16 cellular contexts compared by ENCODE assay signal in the genomic region with DNA sequence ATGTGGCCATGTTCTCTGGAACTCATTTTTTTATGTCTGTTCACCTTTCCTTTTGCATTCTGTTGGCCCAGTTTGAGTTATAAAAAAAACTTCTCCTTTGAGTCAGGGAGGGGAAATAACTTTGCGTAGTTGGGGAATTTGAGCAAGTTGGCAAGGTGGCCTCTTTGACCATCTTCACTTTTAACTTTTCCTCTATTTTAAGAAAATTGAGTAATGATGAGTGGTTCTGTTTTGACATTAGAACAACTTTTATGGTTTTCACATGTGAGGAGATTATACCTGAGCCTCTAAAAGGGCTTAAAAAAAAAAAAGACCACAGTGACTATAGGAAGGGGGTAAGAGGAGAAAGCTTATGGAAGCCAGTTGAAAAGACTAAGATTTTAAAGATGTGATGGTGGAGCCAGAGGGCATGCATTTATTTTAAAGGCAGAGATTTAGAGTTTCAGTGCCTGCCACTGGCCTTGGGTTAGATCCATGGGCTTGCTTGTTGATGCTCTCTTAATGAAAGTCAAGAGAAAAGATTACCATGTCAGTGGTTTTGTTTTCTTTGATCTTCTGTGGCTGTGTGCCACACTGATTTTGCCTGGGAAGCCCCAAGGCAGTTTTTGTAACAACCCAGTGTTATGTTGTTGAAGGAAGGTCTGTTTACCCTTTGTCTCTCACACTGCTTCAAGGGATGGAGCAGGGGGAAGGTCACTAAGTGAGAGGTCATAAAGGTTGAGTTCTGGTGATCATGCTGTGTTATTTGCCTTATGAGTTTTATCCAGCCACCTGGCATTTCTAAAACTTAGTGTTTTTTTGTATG.
A peak's percentile ranks its signal among the peaks of the same experiment; 100 is the strongest.
DNase-seq lines count a peak whose midpoint lies in the region; ATAC-seq, FAIRE-seq and TF ChIP-seq lines count a peak whose summit lies in the region.
"Had no signal": no experiment of that assay in that cellular context is flagged by ENCODE, and none has a peak within 500 bp of the region (broad histone marks: within the 10 kb centered on the region; RNA-seq: fewer than 3 reads in every experiment).

No MANE protein-coding gene starts in this region.

- no peak for TF ChIP-seq CTCF in GM12878 (IDR thresholded peaks at IDR 0.05 in 2 of 3, conservative IDR thresholded peaks at IDR 0.05 in 1 of 3; ENCODE audit: control insufficient read depth in 2 of 3, extremely low read depth in 1 of 3, insufficient read depth in 1 of 3, low read depth in 3 of 3, low read length in 3 of 3)

- no peak for TF ChIP-seq POLR2A in GM12878 (IDR thresholded peaks at IDR 0.05; ENCODE audit: low read depth, low read length)

- peak; percentile 8 to 15 for DNase-seq in activated T-cell treated with anti-CD3 and anti-CD28 coated beads, Interleukin-2, amount 50 U/mL, for 72 hours
- DNase-seq in activated T-cell treated with anti-CD3 and anti-CD28 coated beads, Interleukin-2, amount 50 U/mL, for 24 hours: no peak
- DNase-seq in GM12878 (ENCODE audit: low read depth, low spot score): peak; percentile 64
- peak; percentile 2 for DNase-seq in stimulated activated naive B cell treated with anti-CD40 and anti-IgM and Interleukin-4, amounts not matched to agents 10 μg/mL and 1 μg/mL and 100 μg/mL, for 72 hours
- no peak for DNase-seq in HT-29 (ENCODE audit: low spot score)
- no peak for DNase-seq in activated T-helper 1 cell treated with anti-CD3 and anti-CD28 coated beads, Interleukin-12 subunit alpha, Interleukin-12 subunit beta, Interleukin-2, Interleukin-4 antibody, amounts not matched to agents 30 ng/mL and 10 ng/mL and 1 ng/mL, durations not matched to agents 14 hours and 24 hours and 36 hours (ENCODE audit: low spot score)
- no peak for DNase-seq in posterior cingulate gyrus
- DNase-seq: ACHN; activated naive CD8-positive, alpha-beta T cell treated with anti-CD3 and anti-CD28 coated beads, Interleukin-2, amount 10 ng/mL, durations not matched to agents 7 days and 5 days; mesenchymal stem cell; upper lobe of left lung had no signal

- no peak for FAIRE-seq in GM12878 (lab: Jason Lieb, UNC)
- FAIRE-seq: D721Med had no signal

- CTCF ChIA-PET in GM12878 (lab: Yijun Ruan, JAX): no interaction called here

- no peaks in the 10 kb centered on the region for H3K36me3 ChIP-seq in GM12878 (ENCODE audit: control insufficient read depth in 2 of 2, insufficient read depth in 2 of 2, low read length in 1 of 2)
- H3K36me3 ChIP-seq: upper lobe of left lung had no signal

- in situ Hi-C loops in GM12878 (cut with MboI): no loop called here

- intact Hi-C loops in GM12878 (cut with micrococcal nuclease; ENCODE audit: unreplicated experiment): no loop called here
- intact Hi-C loops in activated T-helper 1 cell treated with anti-CD3 and anti-CD28 coated beads, Interleukin-12 subunit alpha, Interleukin-12 subunit beta, Interleukin-2, Interleukin-4 antibody, amounts not matched to agents 30 ng/mL and 10 ng/mL and 1 ng/mL, durations not matched to agents 14 hours and 24 hours and 36 hours (cut with micrococcal nuclease): no loop called here
- intact Hi-C loops in posterior cingulate gyrus (cut with DNase I): no loop called here

- H3K27ac Mint-ChIP-seq in activated T-cell treated with anti-CD3 and anti-CD28 coated beads, Interleukin-2, amount 50 U/mL, for 72 hours: peak overlapping the region; percentile 40
- no peak overlapping the region for H3K27ac Mint-ChIP-seq in activated T-cell treated with anti-CD3 and anti-CD28 coated beads, Interleukin-2, amount 50 U/mL, for 24 hours
- peak overlapping the region; percentile 73 for H3K27ac Mint-ChIP-seq in stimulated activated naive B cell treated with anti-CD40 and anti-IgM and Interleukin-4, amounts not matched to agents 10 μg/mL and 1 μg/mL and 100 μg/mL, for 72 hours
- H3K27ac Mint-ChIP-seq in activated T-helper 1 cell treated with anti-CD3 and anti-CD28 coated beads, Interleukin-12 subunit alpha, Interleukin-12 subunit beta, Interleukin-2, Interleukin-4 antibody, amounts not matched to agents 30 ng/mL and 10 ng/mL and 1 ng/mL, durations not matched to agents 14 hours and 24 hours and 36 hours: no peak overlapping the region
- H3K27ac Mint-ChIP-seq: activated naive CD8-positive, alpha-beta T cell treated with anti-CD3 and anti-CD28 coated beads, Interleukin-2, amount 10 ng/mL, durations not matched to agents 7 days and 5 days; T-helper 1 cell treated with Interleukin-12 subunit alpha and Interleukin-12 subunit beta and Interleukin-4 antibody, amounts not matched to agents 30 μg/mL and 1 μg/mL, for 36 hours had no signal

- ATAC-seq in activated T-cell treated with anti-CD3 and anti-CD28 coated beads, Interleukin-2, amount 50 U/mL, for 72 hours (replicated peaks in 1 of 2): peak; percentile 76 to 85
- ATAC-seq in HG03439 (IDR thresholded peaks at IDR 0.05; ENCODE audit: unreplicated experiment): peak; percentile 62
- ATAC-seq in GM12878: peak; percentile 95
- ATAC-seq in stimulated activated naive B cell treated with anti-CD40 and anti-IgM and Interleukin-4, amounts not matched to agents 10 μg/mL and 1 μg/mL and 100 μg/mL, for 72 hours (replicated peaks): peak; percentile 80 to 90
- ATAC-seq: Panc1 had no signal

- H3K9ac ChIP-seq in GM12878 (ENCODE audit: control insufficient read depth, insufficient read depth, low read length): no peak overlapping the region

- no peak overlapping the region; the same call in none of the 2 replicates for H3K27ac ChIP-seq in GM12878 (ENCODE audit: control insufficient read depth, insufficient read depth)
- H3K27ac ChIP-seq: coronary artery, upper lobe of left lung had no signal

- RAD21 ChIA-PET in GM12878 (lab: Charles Lee; ENCODE audit: unreplicated experiment): no interaction called here

- peak overlapping the region in 1 of 2 donors; percentile 27 for H3K4me3 Mint-ChIP-seq in activated T-cell treated with anti-CD3 and anti-CD28 coated beads, Interleukin-2, amount 50 U/mL, for 72 hours
- H3K4me3 Mint-ChIP-seq in activated T-cell treated with anti-CD3 and anti-CD28 coated beads, Interleukin-2, amount 50 U/mL, for 24 hours: no peak overlapping the region
- no peak overlapping the region for H3K4me3 Mint-ChIP-seq in stimulated activated naive B cell treated with anti-CD40 and anti-IgM and Interleukin-4, amounts not matched to agents 10 μg/mL and 1 μg/mL and 100 μg/mL, for 72 hours
- no peak overlapping the region for H3K4me3 Mint-ChIP-seq in activated T-helper 1 cell treated with anti-CD3 and anti-CD28 coated beads, Interleukin-12 subunit alpha, Interleukin-12 subunit beta, Interleukin-2, Interleukin-4 antibody, amounts not matched to agents 30 ng/mL and 10 ng/mL and 1 ng/mL, durations not matched to agents 14 hours and 24 hours and 36 hours
- H3K4me3 Mint-ChIP-seq: activated naive CD8-positive, alpha-beta T cell treated with anti-CD3 and anti-CD28 coated beads, Interleukin-2, amount 10 ng/mL, durations not matched to agents 7 days and 5 days; T-helper 1 cell treated with Interleukin-12 subunit alpha and Interleukin-12 subunit beta and Interleukin-4 antibody, amounts not matched to agents 30 μg/mL and 1 μg/mL, for 36 hours had no signal

- no peaks in the 10 kb centered on the region for H3K9me3 ChIP-seq in GM12878 (replicated peaks; ENCODE audit: control insufficient read depth, insufficient read depth, low read length)
- H3K9me3 ChIP-seq: upper lobe of left lung had no signal

- SMC1A ChIA-PET in GM12878 (lab: Charles Lee; ENCODE audit: uncharacterized antibody, unreplicated experiment): no interaction called here

- 0% methylated on average over 1 of the region's 1 CpG for WGBS in GM12878 (ENCODE audit: insufficient coverage, insufficient replicate concordance, low lambda C conversion rate, missing lambda C conversion rate)

- no peak overlapping the region for H3K4me3 ChIP-seq in GM12878
- H3K4me3 ChIP-seq: coronary artery, upper lobe of left lung had no signal

- POLR2A ChIA-PET in GM12878 (lab: Charles Lee): no interaction called here

- H3K4me1 Mint-ChIP-seq in activated T-cell treated with anti-CD3 and anti-CD28 coated beads, Interleukin-2, amount 50 U/mL, for 72 hours (ENCODE audit: low read depth): peaks cover 15% of the 10 kb centered on the region
- H3K4me1 Mint-ChIP-seq in activated T-cell treated with anti-CD3 and anti-CD28 coated beads, Interleukin-2, amount 50 U/mL, for 24 hours (ENCODE audit: low read depth): peaks cover 13% of the 10 kb centered on the region
- H3K4me1 Mint-ChIP-seq in stimulated activated naive B cell treated with anti-CD40 and anti-IgM and Interleukin-4, amounts not matched to agents 10 μg/mL and 1 μg/mL and 100 μg/mL, for 72 hours: peaks cover 0 to 4% of the 10 kb centered on the region in 2 donors
- H3K4me1 Mint-ChIP-seq in activated T-helper 1 cell treated with anti-CD3 and anti-CD28 coated beads, Interleukin-12 subunit alpha, Interleukin-12 subunit beta, Interleukin-2, Interleukin-4 antibody, amounts not matched to agents 30 ng/mL and 10 ng/mL and 1 ng/mL, durations not matched to agents 14 hours and 24 hours and 36 hours (ENCODE audit: low read depth): peaks cover 8% of the 10 kb centered on the region

- no peaks in the 10 kb centered on the region for H3K79me2 ChIP-seq in GM12878 (ENCODE audit: control insufficient read depth, insufficient read depth, low read length)

- TF ChIP-seq EP300 in GM12878 (IDR thresholded peaks at IDR 0.05; ENCODE audit: borderline replicate concordance in 1 of 2, control insufficient read depth in 1 of 2, low read depth in 2 of 2, low read length in 2 of 2): no peak

- H3K27me3 ChIP-seq in GM12878 (replicated peaks in 1 of 2; ENCODE audit: control insufficient read depth in 2 of 2, insufficient read depth in 2 of 2, low read length in 1 of 2): no peaks in the 10 kb centered on the region
- H3K27me3 ChIP-seq: upper lobe of left lung had no signal

- no TSS peak for BruUV-seq in GM12878 (replicated peaks; lab: Mats Ljungman, UMichigan)

- H3K36me3 Mint-ChIP-seq in activated T-cell treated with anti-CD3 and anti-CD28 coated beads, Interleukin-2, amount 50 U/mL, for 72 hours (ENCODE audit: insufficient read depth in 2 of 2): no peaks in the 10 kb centered on the region
- no peaks in the 10 kb centered on the region for H3K36me3 Mint-ChIP-seq in activated T-cell treated with anti-CD3 and anti-CD28 coated beads, Interleukin-2, amount 50 U/mL, for 24 hours (ENCODE audit: low read depth)
- no peaks in the 10 kb centered on the region for H3K36me3 Mint-ChIP-seq in stimulated activated naive B cell treated with anti-CD40 and anti-IgM and Interleukin-4, amounts not matched to agents 10 μg/mL and 1 μg/mL and 100 μg/mL, for 72 hours
- H3K36me3 Mint-ChIP-seq in activated T-helper 1 cell treated with anti-CD3 and anti-CD28 coated beads, Interleukin-12 subunit alpha, Interleukin-12 subunit beta, Interleukin-2, Interleukin-4 antibody, amounts not matched to agents 30 ng/mL and 10 ng/mL and 1 ng/mL, durations not matched to agents 14 hours and 24 hours and 36 hours (ENCODE audit: low read depth): no peaks in the 10 kb centered on the region
- H3K36me3 Mint-ChIP-seq: activated naive CD8-positive, alpha-beta T cell treated with anti-CD3 and anti-CD28 coated beads, Interleukin-2, amount 10 ng/mL, durations not matched to agents 7 days and 5 days had no signal

- TF ChIP-seq RAD21 in GM12878 (IDR thresholded peaks at IDR 0.05; ENCODE audit: insufficient read depth, low read depth, low read length): no peak; the same call in 1 of the 2 replicates

- no peaks in the 10 kb centered on the region for H3K4me1 ChIP-seq in GM12878 (ENCODE audit: control insufficient read depth, insufficient read depth, low read length)
- H3K4me1 ChIP-seq: upper lobe of left lung had no signal

- no peaks in the 10 kb centered on the region for H4K20me1 ChIP-seq in GM12878 (ENCODE audit: control insufficient read depth, insufficient read depth)

- H3K9me3 Mint-ChIP-seq in activated T-cell treated with anti-CD3 and anti-CD28 coated beads, Interleukin-2, amount 50 U/mL, for 72 hours: peaks cover 0 to 2% of the 10 kb centered on the region in 2 donors
- no peaks in the 10 kb centered on the region for H3K9me3 Mint-ChIP-seq in activated T-cell treated with anti-CD3 and anti-CD28 coated beads, Interleukin-2, amount 50 U/mL, for 24 hours
- H3K9me3 Mint-ChIP-seq in stimulated activated naive B cell treated with anti-CD40 and anti-IgM and Interleukin-4, amounts not matched to agents 10 μg/mL and 1 μg/mL and 100 μg/mL, for 72 hours: peaks cover 0 to 3% of the 10 kb centered on the region in 2 donors
- H3K9me3 Mint-ChIP-seq in activated T-helper 1 cell treated with anti-CD3 and anti-CD28 coated beads, Interleukin-12 subunit alpha, Interleukin-12 subunit beta, Interleukin-2, Interleukin-4 antibody, amounts not matched to agents 30 ng/mL and 10 ng/mL and 1 ng/mL, durations not matched to agents 14 hours and 24 hours and 36 hours: peaks cover 5% of the 10 kb centered on the region

- H3K4me2 ChIP-seq in GM12878 (ENCODE audit: control insufficient read depth, insufficient read depth): no peak overlapping the region

- no peak overlapping the region for H2AFZ ChIP-seq in GM12878 (ENCODE audit: control insufficient read depth, low read depth, low read length)

- no peaks in the 10 kb centered on the region for H3K27me3 Mint-ChIP-seq in activated T-cell treated with anti-CD3 and anti-CD28 coated beads, Interleukin-2, amount 50 U/mL, for 72 hours (ENCODE audit: low read depth)
- no peaks in the 10 kb centered on the region for H3K27me3 Mint-ChIP-seq in activated T-cell treated with anti-CD3 and anti-CD28 coated beads, Interleukin-2, amount 50 U/mL, for 24 hours
- peaks cover 0 to 5% of the 10 kb centered on the region in 2 donors for H3K27me3 Mint-ChIP-seq in stimulated activated naive B cell treated with anti-CD40 and anti-IgM and Interleukin-4, amounts not matched to agents 10 μg/mL and 1 μg/mL and 100 μg/mL, for 72 hours
- peaks cover 2% of the 10 kb centered on the region for H3K27me3 Mint-ChIP-seq in activated T-helper 1 cell treated with anti-CD3 and anti-CD28 coated beads, Interleukin-12 subunit alpha, Interleukin-12 subunit beta, Interleukin-2, Interleukin-4 antibody, amounts not matched to agents 30 ng/mL and 10 ng/mL and 1 ng/mL, durations not matched to agents 14 hours and 24 hours and 36 hours (ENCODE audit: insufficient read depth)

Comparison
In these comparisons a context has a peak if more than half of its experiments do, and no peak if none do; other contexts are left out.
1. DNase-seq: peak in activated T-cell treated with anti-CD3 and anti-CD28 coated beads, Interleukin-2, amount 50 U/mL, for 72 hours (2 of 2), GM12878 (single experiment) and stimulated activated naive B cell treated with anti-CD40 and anti-IgM and Interleukin-4, amounts not matched to agents 10 μg/mL and 1 μg/mL and 100 μg/mL, for 72 hours (single experiment); none in activated T-cell treated with anti-CD3 and anti-CD28 coated beads, Interleukin-2, amount 50 U/mL, for 24 hours (single experiment), HT-29 (single experiment), activated T-helper 1 cell treated with anti-CD3 and anti-CD28 coated beads, Interleukin-12 subunit alpha, Interleukin-12 subunit beta, Interleukin-2, Interleukin-4 antibody, amounts not matched to agents 30 ng/mL and 10 ng/mL and 1 ng/mL, durations not matched to agents 14 hours and 24 hours and 36 hours (single experiment) and posterior cingulate gyrus (0 of 10).
2. H3K27ac Mint-ChIP-seq: peak in activated T-cell treated with anti-CD3 and anti-CD28 coated beads, Interleukin-2, amount 50 U/mL, for 72 hours (single experiment) and stimulated activated naive B cell treated with anti-CD40 and anti-IgM and Interleukin-4, amounts not matched to agents 10 μg/mL and 1 μg/mL and 100 μg/mL, for 72 hours (single experiment); none in activated T-cell treated with anti-CD3 and anti-CD28 coated beads, Interleukin-2, amount 50 U/mL, for 24 hours (single experiment) and activated T-helper 1 cell treated with anti-CD3 and anti-CD28 coated beads, Interleukin-12 subunit alpha, Interleukin-12 subunit beta, Interleukin-2, Interleukin-4 antibody, amounts not matched to agents 30 ng/mL and 10 ng/mL and 1 ng/mL, durations not matched to agents 14 hours and 24 hours and 36 hours (single experiment).
3. Peak in every context shown above with its lines, with median percentiles within 50 percentile points of each other: ATAC-seq.